ENCODE assay signal across 1 cellular context in the genomic region with DNA sequence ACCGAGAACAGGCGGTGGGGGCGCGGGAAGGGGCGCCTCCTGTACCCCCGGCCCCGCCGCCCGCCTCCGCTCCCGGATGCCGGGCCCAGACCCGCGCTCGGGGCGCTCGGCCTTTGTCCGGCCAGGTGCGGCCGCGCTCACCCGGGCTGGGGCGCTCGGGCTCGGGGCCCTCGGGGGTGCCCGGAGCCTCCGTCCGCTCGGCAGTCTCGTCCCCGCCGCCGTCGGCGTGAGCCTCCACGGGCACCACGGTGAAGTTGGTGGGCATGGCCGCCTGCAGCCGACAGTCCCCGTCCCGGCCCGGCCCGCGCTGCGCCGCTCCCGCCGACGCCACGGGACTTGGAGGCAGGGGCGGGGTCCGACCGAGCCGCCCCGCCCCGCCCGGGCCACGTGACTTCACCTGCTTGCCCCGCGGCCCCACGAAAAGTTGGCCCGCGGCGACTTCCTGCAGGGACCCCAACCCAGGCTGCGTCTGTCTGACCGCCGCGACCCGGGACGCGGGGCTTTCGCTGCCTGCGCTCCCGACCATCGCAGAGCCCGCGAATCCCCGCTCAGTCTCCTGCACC.
TF ChIP-seq lines count a peak whose summit lies in the region.

TSS of gene SLC12A7 (minus strand) at position 337 of the 563 bp plus-strand sequence. CDS start at position 265, 72 bp downstream.

TF ChIP-seq in H1, 55 proteins besides CTCF, POLR2A, EP300 and RAD21:
- TF ChIP-seq SP1 (IDR thresholded peaks at IDR 0.05; ENCODE audit: low read depth, low read length) (no peak), HDAC2 (IDR thresholded peaks at IDR 0.05; ENCODE audit: borderline replicate concordance in 1 of 2, low read depth in 2 of 2, low read length in 2 of 2) (0 out of 4 replicates have a peak, but pooled peaks of 1 of the 2 experiments have one; percentile 24), ASH2L (IDR thresholded peaks at IDR 0.05; ENCODE audit: low read length) (no peak), CHD2 (IDR thresholded peaks at IDR 0.05; ENCODE audit: low read length) (no peak), EGR1 (IDR thresholded peaks at IDR 0.05; ENCODE audit: borderline replicate concordance, low read depth, low read length) (no peak), YY1 (IDR thresholded peaks at IDR 0.05; ENCODE audit: low read depth, low read length) (no peak), KDM4A (IDR thresholded peaks at IDR 0.05; ENCODE audit: low read depth, low read length, severe bottlenecking) (peak; percentile 79), CTBP2 (IDR thresholded peaks at IDR 0.05; ENCODE audit: borderline replicate concordance, insufficient read depth, insufficient read length, low read length) (no peak), SIN3A (conservative IDR thresholded peaks at IDR 0.05 in 1 of 2, IDR thresholded peaks at IDR 0.05 in 1 of 2; ENCODE audit: low read depth in 1 of 2, low read length in 2 of 2) (no peak), RBBP5 (IDR thresholded peaks at IDR 0.05; ENCODE audit: borderline replicate concordance, low read depth, low read length) (peak; percentile 58), TEAD4 (IDR thresholded peaks at IDR 0.05; ENCODE audit: low read depth, low read length) (no peak), TAF7 (optimal IDR thresholded peaks at IDR 0.05; ENCODE audit: borderline replicate concordance, low read depth, low read length) (no peak), RXRA (IDR thresholded peaks at IDR 0.05; ENCODE audit: insufficient read depth, low read depth, low read length) (no peak), JUND (IDR thresholded peaks at IDR 0.05; ENCODE audit: low read length) (no peak), FOSL1 (IDR thresholded peaks at IDR 0.05; ENCODE audit: insufficient read depth, low read depth, low read length) (no peak), TBP (IDR thresholded peaks at IDR 0.05; ENCODE audit: low read depth, low read length) (no peak), ZNF274 (IDR thresholded peaks at IDR 0.05; ENCODE audit: borderline replicate concordance, extremely low read depth, low read length) (no peak), PHF8 (conservative IDR thresholded peaks at IDR 0.05; ENCODE audit: low read depth, low read length) (peak; percentile 87), SP2 (IDR thresholded peaks at IDR 0.05; ENCODE audit: low read length) (no peak), TCF12 (IDR thresholded peaks at IDR 0.05; ENCODE audit: low read depth, low read length) (no peak), CBX8 (IDR thresholded peaks at IDR 0.05; ENCODE audit: borderline replicate concordance, low read depth, low read length) (no peak), BACH1 (IDR thresholded peaks at IDR 0.05; ENCODE audit: low read length) (no peak), POLR2AphosphoS5 (IDR thresholded peaks at IDR 0.05; ENCODE audit: low read depth, low read length) (peak; percentile 73; the same call in 1 of the 2 replicates), TAF1 (IDR thresholded peaks at IDR 0.05; ENCODE audit: low read depth, low read length) (peak; percentile 57), ATF3 (IDR thresholded peaks at IDR 0.05; ENCODE audit: insufficient read depth, low read depth, low read length) (no peak), POU5F1 (IDR thresholded peaks at IDR 0.05; ENCODE audit: low read depth, low read length) (no peak), BCL11A (IDR thresholded peaks at IDR 0.05; ENCODE audit: low read depth in 2 of 2, low read length in 2 of 2) (no peak), CREB1 (IDR thresholded peaks at IDR 0.05) (no peak), SIRT6 (IDR thresholded peaks at IDR 0.05; ENCODE audit: low read length) (no peak), GABPA (IDR thresholded peaks at IDR 0.05; ENCODE audit: borderline replicate concordance, insufficient read depth, low read length) (0 out of 2 replicates have a peak, but pooled peaks have one; percentile 16), MAFK (IDR thresholded peaks at IDR 0.05; ENCODE audit: low read depth, low read length) (no peak), SIX5 (IDR thresholded peaks at IDR 0.05; ENCODE audit: low read depth, low read length) (no peak)
- TF ChIP-seq, protein P1, sequence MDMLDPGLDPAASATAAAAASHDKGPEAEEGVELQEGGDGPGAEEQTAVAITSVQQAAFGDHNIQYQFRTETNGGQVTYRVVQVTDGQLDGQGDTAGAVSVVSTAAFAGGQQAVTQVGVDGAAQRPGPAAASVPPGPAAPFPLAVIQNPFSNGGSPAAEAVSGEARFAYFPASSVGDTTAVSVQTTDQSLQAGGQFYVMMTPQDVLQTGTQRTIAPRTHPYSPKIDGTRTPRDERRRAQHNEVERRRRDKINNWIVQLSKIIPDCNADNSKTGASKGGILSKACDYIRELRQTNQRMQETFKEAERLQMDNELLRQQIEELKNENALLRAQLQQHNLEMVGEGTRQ (IDR thresholded peaks at IDR 0.05; ENCODE audit: low read length) = peak; percentile 85
- TF ChIP-seq, protein P2, sequence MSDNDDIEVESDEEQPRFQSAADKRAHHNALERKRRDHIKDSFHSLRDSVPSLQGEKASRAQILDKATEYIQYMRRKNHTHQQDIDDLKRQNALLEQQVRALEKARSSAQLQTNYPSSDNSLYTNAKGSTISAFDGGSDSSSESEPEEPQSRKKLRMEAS (IDR thresholded peaks at IDR 0.05) = peak; percentile 57
TF ChIP-seq in H1: peak in this region for 9.
